1 cellular context compared by ENCODE assay signal in genomic region chr20:44199877-44200276, GRCh38.
TF ChIP-seq lines count a peak whose summit lies in the region.

No MANE protein-coding gene starts in this region.

TF ChIP-seq in IMR-90, 13 proteins besides CTCF, POLR2A, EP300 and RAD21:
- no peak for TF ChIP-seq MXI1 (IDR thresholded peaks at IDR 0.05; ENCODE audit: borderline replicate concordance, low read depth, low read length)
- TF ChIP-seq ELK1 (IDR thresholded peaks at IDR 0.05; ENCODE audit: borderline replicate concordance, low read depth, low read length) = no peak
- no peak for TF ChIP-seq RCOR1 (IDR thresholded peaks at IDR 0.05; ENCODE audit: insufficient replicate concordance, low read length)
- TF ChIP-seq MAZ (IDR thresholded peaks at IDR 0.05; ENCODE audit: borderline replicate concordance, low read depth, low read length) = no peak
- TF ChIP-seq MAFK (IDR thresholded peaks at IDR 0.05; ENCODE audit: low read depth, low read length) = no peak
- TF ChIP-seq FOS (IDR thresholded peaks at IDR 0.05; ENCODE audit: low read depth, low read length) = no peak
- no peak for TF ChIP-seq RFX5 (IDR thresholded peaks at IDR 0.05; ENCODE audit: low read depth, low read length)
- no peak for TF ChIP-seq CHD1 (IDR thresholded peaks at IDR 0.05; ENCODE audit: low read depth, low read length)
- no peak for TF ChIP-seq USF2 (IDR thresholded peaks at IDR 0.05; ENCODE audit: low read depth, low read length)
- no peak for TF ChIP-seq NFE2L2 (IDR thresholded peaks at IDR 0.05; ENCODE audit: low read depth, low read length)
- TF ChIP-seq SMC3 (IDR thresholded peaks at IDR 0.05; ENCODE audit: low read depth, low read length) = no peak
- no peak for TF ChIP-seq BHLHE40 (IDR thresholded peaks at IDR 0.05; ENCODE audit: low read depth, low read length)
- no peak for TF ChIP-seq CEBPB (IDR thresholded peaks at IDR 0.05; ENCODE audit: low read depth, low read length)
